In the genomic region with DNA sequence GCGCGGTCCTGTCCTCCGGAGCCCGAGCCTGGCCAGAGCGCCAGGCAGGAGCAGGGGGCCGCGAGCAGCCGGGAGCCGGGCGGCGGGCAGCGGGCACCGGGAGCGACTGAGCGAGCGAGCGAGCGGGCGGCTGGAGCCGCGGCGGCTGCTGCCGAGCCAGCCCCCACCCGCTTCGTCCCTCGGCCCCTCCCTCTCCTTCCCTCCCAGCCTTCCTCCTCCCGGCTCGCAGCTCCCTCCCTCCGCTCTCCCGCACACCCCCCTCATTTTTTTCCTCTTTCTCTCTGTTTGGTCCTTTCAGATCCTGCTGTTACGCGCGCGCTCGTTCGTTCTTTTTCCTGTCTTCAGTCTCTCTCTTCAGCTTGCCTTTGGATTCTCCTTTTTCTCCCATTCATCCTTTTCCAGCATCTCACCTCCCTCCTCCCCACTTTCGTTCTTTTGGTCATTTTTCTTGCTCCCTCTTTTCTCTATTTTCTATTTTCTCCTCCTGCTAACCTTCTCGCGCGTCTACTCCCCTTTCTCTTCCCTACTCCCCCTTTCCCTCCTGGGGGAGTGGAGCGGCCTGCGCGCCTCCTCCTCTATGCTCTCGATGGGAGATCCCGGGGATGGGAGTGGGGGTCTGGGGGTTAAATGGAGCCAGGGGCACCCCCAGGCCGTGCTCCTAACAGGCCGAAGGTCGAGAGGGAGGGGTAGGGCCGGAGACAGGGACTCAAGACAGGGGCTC, we compare ENCODE assay signal across 8 cellular contexts. TPM values are rescaled to one million over a fixed set of nuclear protein-coding genes. Genes with fewer than 3 reads are reported as not detected.
A peak's percentile ranks its signal among the peaks of the same experiment; 100 is the strongest.
DNase-seq lines count a peak whose midpoint lies in the region; ATAC-seq and TF ChIP-seq lines count a peak whose summit lies in the region.

A gene (minus strand): TSS at position 108 of the 721 bp plus-strand sequence. CDS start 125,347 bp downstream, outside the sequence.

- peak within 1 kb of the TSS; percentile 98 for H3K4me2 ChIP-seq in BLaER1

- peaks cover 22% of the 10 kb centered on the region for H3K4me1 ChIP-seq in BLaER1
- peaks cover 0 to 14% of the 10 kb centered on the region in 2 donors for H3K4me1 ChIP-seq in naive thymus-derived CD4-positive, alpha-beta T cell (ENCODE audit: control insufficient read depth in 2 of 2, insufficient read depth in 2 of 2, low read length in 2 of 2)

- peaks cover 8% of the 10 kb centered on the region for H3K4me1 Mint-ChIP-seq in T-helper 17 cell
- peaks cover 7 to 28% (median 16%) of the 10 kb centered on the region in 7 donors for H3K4me1 Mint-ChIP-seq in naive thymus-derived CD4-positive, alpha-beta T cell

- H3K27ac Mint-ChIP-seq in T-helper 17 cell, result peak within 1 kb of the TSS; percentile 72
- peak within 1 kb of the TSS in 1 of 9 donors; percentile 50 for H3K27ac Mint-ChIP-seq in naive thymus-derived CD4-positive, alpha-beta T cell

- no peaks in the 10 kb centered on the region for H3K9me3 Mint-ChIP-seq in naive thymus-derived CD4-positive, alpha-beta T cell

- intact Hi-C loops in naive thymus-derived CD4-positive, alpha-beta T cell (cut with micrococcal nuclease), result loop anchor here (2.0 to 5.0 kb wide), 2 partner anchors 33 to 38 kb away; a partner anchor contains a TSS

- POLR2A ChIA-PET in naive thymus-derived CD4-positive, alpha-beta T cell (lab: Charles Lee), result no interaction called here

- peaks cover 35% of the 10 kb centered on the region for H4K20me1 ChIP-seq in BLaER1

- CTCF ChIA-PET in naive thymus-derived CD4-positive, alpha-beta T cell (lab: Charles Lee), result no interaction called here

- no peak within 1 kb of the TSS for H3K27ac ChIP-seq in BLaER1
- no peak within 1 kb of the TSS for H3K27ac ChIP-seq in naive thymus-derived CD4-positive, alpha-beta T cell (ENCODE audit: low read depth, low read length)

- no peaks in the 10 kb centered on the region for H3K36me3 ChIP-seq in BLaER1
- H3K36me3 ChIP-seq in naive thymus-derived CD4-positive, alpha-beta T cell (ENCODE audit: control insufficient read depth in 2 of 3, insufficient read depth in 3 of 3, low read length in 3 of 3), result no peaks in the 10 kb centered on the region

- H3K36me3 Mint-ChIP-seq in T-helper 17 cell (ENCODE audit: low read depth), result peaks cover 7% of the 10 kb centered on the region
- H3K36me3 Mint-ChIP-seq in naive thymus-derived CD4-positive, alpha-beta T cell, result peaks cover 0 to 4% (median 3%) of the 10 kb centered on the region in 5 donors

- no peak for TF ChIP-seq CTCF in fibroblast of mammary gland (conservative IDR thresholded peaks at IDR 0.05; ENCODE audit: control insufficient read depth, insufficient read depth, low read depth, low read length)

- DNase-seq in HK-2 (ENCODE audit: unreplicated experiment) (peak; percentile 14), T-helper 17 cell (no peak), fibroblast of mammary gland (ENCODE audit: low read depth) (peak; percentile 28), GOT3 (lab: John Stamatoyannopoulos, UW) (no peak)
- DNase-seq in naive thymus-derived CD4-positive, alpha-beta T cell, result peak in 2 of 9 donors; percentile 3 to 27

- no peaks in the 10 kb centered on the region for H3K9me3 ChIP-seq in BLaER1
- H3K9me3 ChIP-seq in T-helper 17 cell (ENCODE audit: control insufficient read depth, low read length, poor library complexity, severe bottlenecking), result no peaks in the 10 kb centered on the region
- H3K9me3 ChIP-seq in naive thymus-derived CD4-positive, alpha-beta T cell (ENCODE audit: control insufficient read depth in 2 of 3, low read length in 3 of 3), result no peaks in the 10 kb centered on the region

- H3K4me3 ChIP-seq in BLaER1 (peak within 1 kb of the TSS; percentile 70), fibroblast of mammary gland (ENCODE audit: control insufficient read depth, low read depth, low read length) (peak within 1 kb of the TSS; percentile 35)
- H3K4me3 ChIP-seq in naive thymus-derived CD4-positive, alpha-beta T cell (ENCODE audit: low read length), result peak within 1 kb of the TSS; percentile 76

- H3K27me3 ChIP-seq in BLaER1, result peaks cover 79% of the 10 kb centered on the region
- H3K27me3 ChIP-seq in naive thymus-derived CD4-positive, alpha-beta T cell (ENCODE audit: control insufficient read depth in 2 of 2, insufficient read depth in 2 of 2, low read length in 2 of 2), result peaks cover 3 to 28% of the 10 kb centered on the region in 2 donors

- H3K9ac ChIP-seq in BLaER1, result peak within 1 kb of the TSS; percentile 28; the same call in 1 of the 2 replicates

- ATAC-seq in T-helper 17 cell (no peak), HG02588 (IDR thresholded peaks at IDR 0.05; ENCODE audit: unreplicated experiment) (no peak), HG02938 (IDR thresholded peaks at IDR 0.05; ENCODE audit: unreplicated experiment) (no peak)
- ATAC-seq in naive thymus-derived CD4-positive, alpha-beta T cell, result no peak

- peak within 1 kb of the TSS; percentile 97 for H3K4me3 Mint-ChIP-seq in T-helper 17 cell
- peak within 1 kb of the TSS; percentile 83 to 96 (median 88) for H3K4me3 Mint-ChIP-seq in naive thymus-derived CD4-positive, alpha-beta T cell

- H3K27me3 Mint-ChIP-seq in T-helper 17 cell, result peaks cover 72% of the 10 kb centered on the region
- peaks cover 53 to 86% (median 66%) of the 10 kb centered on the region in 5 donors for H3K27me3 Mint-ChIP-seq in naive thymus-derived CD4-positive, alpha-beta T cell

RNA-seq across cellular contexts. Expression of the gene that starts here (rescaled TPM):
- not detected for total RNA-seq in T-helper 17 cell
- not detected for total RNA-seq in naive thymus-derived CD4-positive, alpha-beta T cell
- under 1 TPM in 1 of 2 donors, not detected in 1; 0.45 TPM for polyA plus RNA-seq in naive thymus-derived CD4-positive, alpha-beta T cell

Comparison
In these comparisons a context has a peak if more than half of its experiments do, and no peak if none do; other contexts are left out.
1. DNase-seq: peak in HK-2 (single experiment) and fibroblast of mammary gland (single experiment); none in T-helper 17 cell (0 of 3) and GOT3 (single experiment).
2. Peak in every context shown above with its lines, with median percentiles within 50 percentile points of each other: H3K4me3 ChIP-seq.